ENCODE assay signal across 1 cellular context in genomic region chr17:17701658-17702057, GRCh38.
TF ChIP-seq lines count a peak whose summit lies in the region.

No MANE protein-coding gene starts in this region.

TF ChIP-seq in GM23338, 12 proteins besides CTCF, POLR2A, EP300 and RAD21 (continued from another document):
- no peak for TF ChIP-seq ZNF462 (CRISPR knock-in tag; IDR thresholded peaks at IDR 0.05)
